Comparison of ENCODE assay signal across 8 cellular contexts in genomic region chr21:36135391-36136094, GRCh38. TPM values are rescaled to one million over a fixed set of nuclear protein-coding genes. Genes with fewer than 3 reads are reported as not detected.
DNase-seq lines count a peak whose midpoint lies in the region; ATAC-seq, FAIRE-seq and TF ChIP-seq lines count a peak whose summit lies in the region.

No MANE protein-coding gene starts in this region.

- peak overlapping the region; percentile 77 for H3K4me3 ChIP-seq in AG10803 (ENCODE audit: low read length)
- peak overlapping the region; percentile 44 to 66 (median 54); a peak in 5 of 6 replicates for H3K4me3 ChIP-seq in HepG2 (replicated peaks in 1 of 3; ENCODE audit: insufficient read depth in 1 of 3, low read depth in 2 of 3, low read length in 3 of 3)

- TF ChIP-seq CTCF in AG10803 (conservative IDR thresholded peaks at IDR 0.05; ENCODE audit: low read length) (no peak), HepG2 (CRISPR knock-in tag; IDR thresholded peaks at IDR 0.05) (no peak)

- no TSS peak for BruUV-seq in HepG2 (replicated peaks; lab: Mats Ljungman, UMichigan)

- in situ Hi-C loops in HepG2 (cut with HindIII; ENCODE audit: extremely low pct_ligation_motif_present, low pct_unique_long_range_greater_than_20kb) = no loop called here

- peak; percentile 74 for TF ChIP-seq POLR2A in H54 (IDR thresholded peaks at IDR 0.05; ENCODE audit: low read depth, low read length)
- TF ChIP-seq POLR2A in HepG2 (IDR thresholded peaks at IDR 0.05; ENCODE audit: insufficient read depth in 1 of 2, low read depth in 2 of 2, low read length in 2 of 2) = no peak

- H3K36me3 ChIP-seq in HepG2 (replicated peaks in 1 of 2; ENCODE audit: control insufficient read depth in 1 of 2, insufficient read depth in 2 of 2, low read length in 2 of 2) = no peaks in the 10 kb centered on the region

- WGBS in HepG2 (ENCODE audit: low lambda C conversion rate) = 0% methylated on average over 12 of the region's 60 CpGs

- H3K27ac ChIP-seq in HepG2 (ENCODE audit: extremely low read length, insufficient read depth, low read length) = no peak overlapping the region

- peak overlapping the region; percentile 91 for H3K4me3 Mint-ChIP-seq in activated CD4-positive, alpha-beta memory T cell treated with anti-CD3 and anti-CD28 coated beads for 36 hours

- H3K27ac Mint-ChIP-seq in activated CD4-positive, alpha-beta memory T cell treated with anti-CD3 and anti-CD28 coated beads for 36 hours = peak overlapping the region; percentile 78

- no peak for TF ChIP-seq RAD21 in HepG2 (CRISPR knock-in tag; IDR thresholded peaks at IDR 0.05)

- no peaks in the 10 kb centered on the region for H3K9me3 ChIP-seq in HepG2 (ENCODE audit: low read length)

- H3K9me3 Mint-ChIP-seq in activated CD4-positive, alpha-beta memory T cell treated with anti-CD3 and anti-CD28 coated beads for 36 hours = no peaks in the 10 kb centered on the region

- peak overlapping the region; percentile 84 for H3K4me2 ChIP-seq in HepG2 (ENCODE audit: low read depth, low read length)

- no peaks in the 10 kb centered on the region for H3K27me3 Mint-ChIP-seq in activated CD4-positive, alpha-beta memory T cell treated with anti-CD3 and anti-CD28 coated beads for 36 hours

- H3K79me2 ChIP-seq in HepG2 (ENCODE audit: insufficient read depth, low read length) = no peaks in the 10 kb centered on the region

- intact Hi-C loops in activated CD4-positive, alpha-beta memory T cell treated with anti-CD3 and anti-CD28 coated beads for 36 hours (cut with micrococcal nuclease) = loop anchor here (1.0 kb wide), 2 partner anchors 21 to 185 kb away; partner anchors contain the start of genes DOP1B and MORC3
- intact Hi-C loops in HepG2 (cut with micrococcal nuclease; ENCODE audit: unreplicated experiment) = no loop called here

- CTCF ChIA-PET in activated CD4-positive, alpha-beta memory T cell treated with anti-CD3 and anti-CD28 coated beads for 36 hours (lab: Charles Lee) = interaction anchor here (0.7 to 1.0 kb wide), 3 partner anchors 15 to 196 kb away, joined by 3 to 4 read pairs (median 3); no protein-coding TSS in a partner anchor
- CTCF ChIA-PET in HepG2 (lab: Yijun Ruan, JAX; ENCODE audit: low intra/inter-chr PET ratio, low total read pairs) = no interaction called here

- DNase-seq in AG10803 (ENCODE audit: low read depth) (peak; percentile 70), H54 (ENCODE audit: insufficient read length, low spot score) (peak; percentile 86), NCI-H524 treated with DMSO at 0.1 percent for 48 hours (lab: John Stamatoyannopoulos, UW) (peak; percentile 40), ecto neural progenitor cell (ENCODE audit: low spot score) (peak; percentile 76), HepG2 (ENCODE audit: low spot score) (no peak)
- peak; percentile 79 for DNase-seq in activated CD4-positive, alpha-beta memory T cell treated with anti-CD3 and anti-CD28 coated beads for 36 hours
- peak; percentile 35 to 45 for DNase-seq in stimulated activated CD4-positive, alpha-beta T cell treated with anti-CD3 and anti-CD28 coated beads, Interleukin-2, amount 100 ng/mL, for 48 hours

- TF ChIP-seq EP300 in HepG2 (IDR thresholded peaks at IDR 0.05; ENCODE audit: low read depth in 2 of 2, low read length in 2 of 2) (no peak), HepG2 (CRISPR knock-in tag; IDR thresholded peaks at IDR 0.05; ENCODE audit: borderline replicate concordance) (no peak)

- no peaks in the 10 kb centered on the region for H4K20me1 ChIP-seq in HepG2 (ENCODE audit: insufficient read depth, low read length)

- FAIRE-seq in H54 (lab: Jason Lieb, UNC) = no peak
- no peak for FAIRE-seq in HepG2 (lab: Jason Lieb, UNC)

- POLR2A ChIA-PET in activated CD4-positive, alpha-beta memory T cell treated with anti-CD3 and anti-CD28 coated beads for 36 hours (lab: Charles Lee) = interaction anchor here (1.0 to 1.3 kb wide), 2 partner anchors 184 to 185 kb away, joined by 3 to 4 read pairs; partner anchors contain the start of gene MORC3
- POLR2A ChIA-PET in HepG2 (lab: Yijun Ruan, JAX) = no interaction called here

- H3K4me1 Mint-ChIP-seq in activated CD4-positive, alpha-beta memory T cell treated with anti-CD3 and anti-CD28 coated beads for 36 hours (ENCODE audit: low read depth) = peaks cover 13% of the 10 kb centered on the region

- H3K4me1 ChIP-seq in HepG2 (ENCODE audit: insufficient read depth, low read length) = peaks cover 20% of the 10 kb centered on the region

- H3K27me3 ChIP-seq in HepG2 (ENCODE audit: control insufficient read depth in 1 of 2, insufficient read depth in 2 of 2, low read length in 2 of 2) = peaks cover 6 to 43% of the 10 kb centered on the region in 2 experiments

- peaks cover 5% of the 10 kb centered on the region for H3K36me3 Mint-ChIP-seq in activated CD4-positive, alpha-beta memory T cell treated with anti-CD3 and anti-CD28 coated beads for 36 hours

- H3K9ac ChIP-seq in HepG2 (ENCODE audit: insufficient read depth, low read depth, low read length) = no peak overlapping the region

- ATAC-seq in HepG2 (peak; percentile 78), GM19035 (IDR thresholded peaks at IDR 0.05; ENCODE audit: unreplicated experiment) (no peak)

- no peak overlapping the region for H2AFZ ChIP-seq in HepG2 (ENCODE audit: low read length)

TF ChIP-seq in HepG2, 621 proteins besides CTCF, POLR2A, EP300 and RAD21 (continues in another document):
- no peak for TF ChIP-seq ZNF788 (CRISPR knock-in tag; IDR thresholded peaks at IDR 0.05; ENCODE audit: borderline replicate concordance)
- TF ChIP-seq ZNF790 (CRISPR knock-in tag; IDR thresholded peaks at IDR 0.05; ENCODE audit: borderline replicate concordance) = no peak
- no peak for TF ChIP-seq NR2F1 (CRISPR knock-in tag; IDR thresholded peaks at IDR 0.05)

RNA-seq across cellular contexts. Expression of gene CBR3, which starts 0.7 kb away (rescaled TPM):
- 10 to 100 TPM; 25.8 to 27.6 TPM for total RNA-seq in activated CD4-positive, alpha-beta memory T cell treated with anti-CD3 and anti-CD28 coated beads for 36 hours
- not detected in 2 replicates for total RNA-seq in HepG2 (2016; rRNA removed; fragmentation: Illumina TruSeq; extraction: Trizol)
- total RNA-seq in HepG2 (2016; cell fraction: cytosol; rRNA removed; fragmentation: Illumina TruSeq; extraction: Trizol; ENCODE audit: low read depth) = not detected in 2 replicates
- not detected in 2 replicates for total RNA-seq in HepG2 (2016; cell fraction: insoluble cytoplasmic fraction; rRNA removed; fragmentation: Illumina TruSeq; extraction: Trizol)
- total RNA-seq in HepG2 (2016; cell fraction: membrane; rRNA removed; fragmentation: Illumina TruSeq; extraction: Trizol) = not detected in 2 replicates
- total RNA-seq in HepG2 (2016; cell fraction: nucleus; rRNA removed; fragmentation: Illumina TruSeq; extraction: Trizol) = not detected in 2 replicates
- polyA plus RNA-seq in HepG2 (2011; rRNA removed) = not detected in 2 replicates
- polyA plus RNA-seq in HepG2 (2011; cell fraction: cytosol; rRNA removed) = not detected in 2 replicates
- 0.14 TPM in 1 of 2 replicates, not detected in the other for polyA plus RNA-seq in HepG2 (2011; cell fraction: nucleus; rRNA removed)
- not detected in 2 replicates for polyA plus RNA-seq in HepG2 (2012)
- not detected in 2 replicates for polyA plus RNA-seq in HepG2 (2016; cell fraction: cytosol; fragmentation: Illumina TruSeq; extraction: Trizol; ENCODE audit: low read depth)
- not detected in 2 replicates for polyA plus RNA-seq in HepG2 (2016; cell fraction: insoluble cytoplasmic fraction; fragmentation: Illumina TruSeq; extraction: Trizol; ENCODE audit: low read depth)
- polyA plus RNA-seq in HepG2 (2016; cell fraction: membrane; fragmentation: Illumina TruSeq; extraction: Trizol; ENCODE audit: low read depth) = not detected in 2 replicates
- polyA plus RNA-seq in HepG2 (2016; cell fraction: nucleus; fragmentation: Illumina TruSeq; extraction: Trizol; ENCODE audit: insufficient read depth, low read depth) = not detected in 2 replicates
- polyA minus RNA-seq in HepG2 (2011; rRNA and poly(A)+ RNA removed; ENCODE audit: low replicate concordance) = 2.9 TPM in 1 of 2 replicates, not detected in the other
- not detected in 2 replicates for polyA minus RNA-seq in HepG2 (2011; cell fraction: cytosol; rRNA and poly(A)+ RNA removed)
- not detected in 2 replicates for polyA minus RNA-seq in HepG2 (2011; cell fraction: nucleus; rRNA and poly(A)+ RNA removed)

RNA-seq across cellular contexts. Expression of gene DOP1B, which starts 21.1 kb away (rescaled TPM):
- total RNA-seq in activated CD4-positive, alpha-beta memory T cell treated with anti-CD3 and anti-CD28 coated beads for 36 hours = 10 to 100 TPM; 19.4 to 19.6 TPM
- 2.8 and 3.0 TPM in 2 replicates for total RNA-seq in HepG2 (2016; rRNA removed; fragmentation: Illumina TruSeq; extraction: Trizol)
- total RNA-seq in HepG2 (2016; cell fraction: cytosol; rRNA removed; fragmentation: Illumina TruSeq; extraction: Trizol; ENCODE audit: low read depth) = 2.6 and 3.3 TPM in 2 replicates
- total RNA-seq in HepG2 (2016; cell fraction: insoluble cytoplasmic fraction; rRNA removed; fragmentation: Illumina TruSeq; extraction: Trizol) = 2.4 and 3.0 TPM in 2 replicates
- total RNA-seq in HepG2 (2016; cell fraction: membrane; rRNA removed; fragmentation: Illumina TruSeq; extraction: Trizol) = 1.3 and 1.6 TPM in 2 replicates
- total RNA-seq in HepG2 (2016; cell fraction: nucleus; rRNA removed; fragmentation: Illumina TruSeq; extraction: Trizol) = 2.4 and 2.5 TPM in 2 replicates
- polyA plus RNA-seq in HepG2 (2011; rRNA removed) = 2.3 and 3.2 TPM in 2 replicates
- 2.0 and 2.3 TPM in 2 replicates for polyA plus RNA-seq in HepG2 (2011; cell fraction: cytosol; rRNA removed)
- polyA plus RNA-seq in HepG2 (2011; cell fraction: nucleus; rRNA removed) = 4.2 and 4.4 TPM in 2 replicates
- polyA plus RNA-seq in HepG2 (2012) = 3.9 TPM in 2 replicates
- 0.11 and 0.18 TPM in 2 replicates for polyA plus RNA-seq in HepG2 (2016; cell fraction: cytosol; fragmentation: Illumina TruSeq; extraction: Trizol; ENCODE audit: low read depth)
- polyA plus RNA-seq in HepG2 (2016; cell fraction: insoluble cytoplasmic fraction; fragmentation: Illumina TruSeq; extraction: Trizol; ENCODE audit: low read depth) = 1.6 TPM in 2 replicates
- polyA plus RNA-seq in HepG2 (2016; cell fraction: membrane; fragmentation: Illumina TruSeq; extraction: Trizol; ENCODE audit: low read depth) = 0.45 and 0.50 TPM in 2 replicates
- polyA plus RNA-seq in HepG2 (2016; cell fraction: nucleus; fragmentation: Illumina TruSeq; extraction: Trizol; ENCODE audit: insufficient read depth, low read depth) = 3.0 and 3.5 TPM in 2 replicates
- polyA minus RNA-seq in HepG2 (2011; rRNA and poly(A)+ RNA removed; ENCODE audit: low replicate concordance) = 1.9 and 6.3 TPM in 2 replicates
- polyA minus RNA-seq in HepG2 (2011; cell fraction: cytosol; rRNA and poly(A)+ RNA removed) = 5.7 and 6.1 TPM in 2 replicates
- 8.0 and 8.5 TPM in 2 replicates for polyA minus RNA-seq in HepG2 (2011; cell fraction: nucleus; rRNA and poly(A)+ RNA removed)

Comparison
In these comparisons a context has a peak if more than half of its experiments do, and no peak if none do; other contexts are left out.
1. RNA of gene CBR3, which starts 0.7 kb away (total RNA-seq): 25.8 to 27.6 TPM in activated CD4-positive, alpha-beta memory T cell treated with anti-CD3 and anti-CD28 coated beads for 36 hours; not detected in HepG2; every median in the first group is over 10 times any median in the second.